Comparison of ENCODE assay signal across 13 cellular contexts in genomic region chr6:38495922-38496635, GRCh38.
A peak's percentile ranks its signal among the peaks of the same experiment; 100 is the strongest.
DNase-seq lines count a peak whose midpoint lies in the region; ATAC-seq and TF ChIP-seq lines count a peak whose summit lies in the region.
"Had no signal": no experiment of that assay in that cellular context is flagged by ENCODE, and none has a peak within 500 bp of the region (broad histone marks: within the 10 kb centered on the region; RNA-seq: fewer than 3 reads in every experiment).

No MANE protein-coding gene starts in this region.

- no peak for TF ChIP-seq CTCF in GM12864 (IDR thresholded peaks at IDR 0.05; ENCODE audit: low read depth, low read length, missing control alignments)
- TF ChIP-seq CTCF in HFFc6 (IDR thresholded peaks at IDR 0.05) = no peak

- DNase-seq in GM12864 (ENCODE audit: low read depth) (peak; percentile 12), M059J (ENCODE audit: low read depth) (peak; percentile 51), immature natural killer cell (peak; percentile 15 to 30 (median 19)), kidney glomerular epithelial cell (lab: John Stamatoyannopoulos, UW) (no peak), ACHN (no peak), HFFc6 (no peak)
- DNase-seq: activated CD4-positive, alpha-beta T cell treated with anti-CD3 and anti-CD28 coated beads, Interleukin-2, amount 50 U/mL, for 4 hours; effector CD8-positive, alpha-beta T cell; left ventricle myocardium inferior; NCI-H1436 had no signal

- H3K27me3 Mint-ChIP-seq in immature natural killer cell (ENCODE audit: low read depth in 3 of 3) (no peaks in the 10 kb centered on the region), HFFc6 (ENCODE audit: insufficient read depth) (no peaks in the 10 kb centered on the region)

- no peak for TF ChIP-seq POLR2A in GM18505 (IDR thresholded peaks at IDR 0.05; ENCODE audit: borderline replicate concordance, extremely low read depth, insufficient read depth, insufficient read length)

- H3K4me3 Mint-ChIP-seq in immature natural killer cell (peak overlapping the region in 3 of 5 donors; percentile 20 to 36 (median 26)), HFFc6 (no peak overlapping the region)

- H3K36me3 Mint-ChIP-seq in immature natural killer cell (no peaks in the 10 kb centered on the region), HFFc6 (ENCODE audit: low read depth) (no peaks in the 10 kb centered on the region)

- in situ Hi-C loops in ACHN (cut with HindIII; ENCODE audit: low pct_ligation_motif_present, low pct_unique_long_range_greater_than_20kb, low sequenced_read_pairs) = no loop called here

- peaks cover 19 to 23% of the 10 kb centered on the region in 2 donors for H3K4me1 Mint-ChIP-seq in immature natural killer cell
- peaks cover 19% of the 10 kb centered on the region for H3K4me1 Mint-ChIP-seq in HFFc6 (ENCODE audit: low read depth)

- ATAC-seq in GM18511 (IDR thresholded peaks at IDR 0.05; ENCODE audit: unreplicated experiment) = peak; percentile 56
- no peak for ATAC-seq in GM18505 (IDR thresholded peaks at IDR 0.05; ENCODE audit: unreplicated experiment)
- ATAC-seq: HepG2 had no signal

- H3K4me3 ChIP-seq in GM12864 (ENCODE audit: low read depth, low read length) = no peak overlapping the region
- H3K4me3 ChIP-seq: left ventricle myocardium inferior had no signal

- H3K9me3 Mint-ChIP-seq in immature natural killer cell (no peaks in the 10 kb centered on the region), HFFc6 (no peaks in the 10 kb centered on the region)

- H3K27ac Mint-ChIP-seq in immature natural killer cell (peak overlapping the region in 4 of 6 donors; percentile 18 to 75 (median 44)), HFFc6 (no peak overlapping the region)

Comparison
In these comparisons a context has a peak if more than half of its experiments do, and no peak if none do; other contexts are left out.
1. DNase-seq: peak in GM12864 (single experiment), M059J (single experiment) and immature natural killer cell (3 of 3); none in kidney glomerular epithelial cell (single experiment), ACHN (single experiment) and HFFc6 (single experiment).